14 cellular contexts compared by ENCODE assay signal in genomic region chr21:34878501-34878900, GRCh38.
DNase-seq lines count a peak whose midpoint lies in the region; ATAC-seq and TF ChIP-seq lines count a peak whose summit lies in the region.
"Had no signal": no experiment of that assay in that cellular context is flagged by ENCODE, and none has a peak within 500 bp of the region (broad histone marks: within the 10 kb centered on the region; RNA-seq: fewer than 3 reads in every experiment).

No MANE protein-coding gene starts in this region.

- in situ Hi-C loops in brain microvascular endothelial cell (cut with HindIII; ENCODE audit: low pct_ligation_motif_present, low sequenced_read_pairs): no loop called here

- peak overlapping the region; percentile 63 for H3K27ac ChIP-seq in lower lobe of right lung
- H3K27ac ChIP-seq in brain microvascular endothelial cell: no peak overlapping the region

- H3K4me3 ChIP-seq in BJ (ENCODE audit: low read depth, low read length) (peak overlapping the region; percentile 12; the same call in 1 of the 2 replicates), lower lobe of right lung (no peak overlapping the region), brain microvascular endothelial cell (ENCODE audit: low read depth, low read length) (no peak overlapping the region)

- H3K9me3 ChIP-seq in lower lobe of right lung: no peaks in the 10 kb centered on the region

- peaks cover 65% of the 10 kb centered on the region for H3K4me1 ChIP-seq in lower lobe of right lung

- intact Hi-C loops in lower lobe of right lung (cut with DNase I): no loop called here

- DNase-seq in BJ (ENCODE audit: low read depth) (no peak), NCI-H1092 treated with DMSO at 0.1 percent for 48 hours (lab: John Stamatoyannopoulos, UW) (peak; percentile 98), SHP77 treated with DMSO at 0.1 percent for 48 hours (lab: John Stamatoyannopoulos, UW) (peak; percentile 73), lower lobe of right lung (peak; percentile 74), brain microvascular endothelial cell (no peak), OCI-M2 (lab: John Stamatoyannopoulos, UW; ENCODE audit: unreplicated experiment) (no peak), kidney glomerular epithelial cell (lab: John Stamatoyannopoulos, UW) (no peak)
- DNase-seq: cortex of kidney, glutamatergic neuron, mesendoderm, NCI-H1694 treated with DMSO at 0.1 percent for 48 hours, Right ventricle myocardium superior had no signal

- peaks cover 23% of the 10 kb centered on the region for H3K36me3 ChIP-seq in BJ (ENCODE audit: control insufficient read depth, insufficient read depth, low read length)
- H3K36me3 ChIP-seq in lower lobe of right lung: peaks cover 58% of the 10 kb centered on the region
- peaks cover 57% of the 10 kb centered on the region for H3K36me3 ChIP-seq in brain microvascular endothelial cell (replicated peaks)

- peak; percentile 71 to 88 for ATAC-seq in lower lobe of right lung
- no peak for ATAC-seq in GM18868 (IDR thresholded peaks at IDR 0.05; ENCODE audit: unreplicated experiment)
- ATAC-seq: activated naive CD4-positive, alpha-beta T cell treated with anti-CD3 and anti-CD28 coated beads, Interleukin-2, amount 50 U/mL, for 72 hours had no signal

- CTCF ChIA-PET in BJ (lab: Yijun Ruan, JAX): interaction anchor here (1.4 to 1.5 kb wide), 2 partner anchors 133 to 630 kb away, joined by 4 to 5 read pairs; no protein-coding TSS in a partner anchor

- H3K27me3 ChIP-seq in BJ (ENCODE audit: control insufficient read depth, insufficient read depth, low read length): no peaks in the 10 kb centered on the region
- H3K27me3 ChIP-seq in lower lobe of right lung (ENCODE audit: low read depth): no peaks in the 10 kb centered on the region
- H3K27me3 ChIP-seq in brain microvascular endothelial cell (replicated peaks): no peaks in the 10 kb centered on the region

- POLR2A ChIA-PET in BJ (lab: Charles Lee): interaction anchor here (0.7 kb wide), 1 partner anchor 310 kb away, joined by 11 read pairs; no protein-coding TSS in a partner anchor

- TF ChIP-seq CTCF in BJ (IDR thresholded peaks at IDR 0.05; ENCODE audit: insufficient read depth, low read depth, low read length): no peak
- TF ChIP-seq CTCF in lower lobe of right lung (IDR thresholded peaks at IDR 0.05): no peak
- TF ChIP-seq CTCF in brain microvascular endothelial cell (IDR thresholded peaks at IDR 0.05; ENCODE audit: low read depth, low read length, missing control alignments): no peak

Comparison
In these comparisons a context has a peak if more than half of its experiments do, and no peak if none do; other contexts are left out.
1. DNase-seq: peak in NCI-H1092 treated with DMSO at 0.1 percent for 48 hours (single experiment), SHP77 treated with DMSO at 0.1 percent for 48 hours (single experiment) and lower lobe of right lung (single experiment); none in BJ (single experiment), brain microvascular endothelial cell (single experiment), OCI-M2 (single experiment) and kidney glomerular epithelial cell (single experiment).